In genomic region chr1:227808566-227808965, GRCh38 we compare ENCODE assay signal across 34 cellular contexts. TPM values are rescaled to one million over a fixed set of nuclear protein-coding genes. Genes with fewer than 3 reads are reported as not detected.
A peak's percentile ranks its signal among the peaks of the same experiment; 100 is the strongest.
DNase-seq lines count a peak whose midpoint lies in the region; ATAC-seq, FAIRE-seq and TF ChIP-seq lines count a peak whose summit lies in the region.
"Had no signal": no experiment of that assay in that cellular context is flagged by ENCODE, and none has a peak within 500 bp of the region (broad histone marks: within the 10 kb centered on the region; RNA-seq: fewer than 3 reads in every experiment).

No MANE protein-coding gene starts in this region.

- H3K27ac ChIP-seq in BLaER1, result no peak overlapping the region
- H3K27ac ChIP-seq: KMS-11, left lung, SJSA1 had no signal

- H3K4me2 ChIP-seq in BLaER1, result peak overlapping the region; percentile 4
- H3K4me2 ChIP-seq: KMS-11 had no signal

- no peak for FAIRE-seq in GM19239 (lab: Jason Lieb, UNC)
- FAIRE-seq: bronchial epithelial cell, colon, HTR-8/SVneo had no signal

- H3K9ac ChIP-seq in BLaER1, result no peak overlapping the region
- H3K9ac ChIP-seq: KMS-11 had no signal

- H3K4me1 ChIP-seq in BLaER1, result peaks cover 12% of the 10 kb centered on the region
- H3K4me1 ChIP-seq: HAP-1, left lung, SJSA1 had no signal

- no peaks in the 10 kb centered on the region for H3K36me3 ChIP-seq in BLaER1
- H3K36me3 ChIP-seq: HAP-1, left lung, SJSA1 had no signal

- no peak overlapping the region for H3K4me3 ChIP-seq in BLaER1
- H3K4me3 ChIP-seq in epithelial cell of esophagus (ENCODE audit: low read length), result no peak overlapping the region
- H3K4me3 ChIP-seq: HAP-1, left lung, SJSA1 had no signal

- no peak for ATAC-seq in GM21423 (IDR thresholded peaks at IDR 0.05; ENCODE audit: unreplicated experiment)
- ATAC-seq: left lung; naive thymus-derived CD4-positive, alpha-beta T cell; T-cell had no signal

- DNase-seq in A172 (ENCODE audit: low spot score) (peak; percentile 72), LHCN-M2 (ENCODE audit: low read depth) (peak; percentile 68), epithelial cell of esophagus (ENCODE audit: low read depth) (peak; percentile 30), GM19239 (ENCODE audit: insufficient read length, low spot score) (no peak), GM19238 (ENCODE audit: insufficient read length, low spot score) (no peak), germinal center (ENCODE audit: low spot score) (no peak)
- DNase-seq: activated CD4-positive, alpha-beta T cell treated with anti-CD3 and anti-CD28 coated beads, Interleukin-2, amount 50 U/mL, for 4 hours; activated CD4-positive, CD25-positive, alpha-beta regulatory T cell; activated naive CD4-positive, alpha-beta T cell treated with anti-CD3 and anti-CD28 coated beads, Interleukin-2, amount 50 U/mL, for 16 hours; amygdala; CD4-positive, CD25-positive, alpha-beta regulatory T cell; effector CD8-positive, alpha-beta T cell; GDM1; left lung; naive thymus-derived CD4-positive, alpha-beta T cell; NCI-H1694; NCI-H2171 treated with DMSO at 0.1 percent for 48 hours; nucleus accumbens; RPMI8226; stimulated activated naive CD4-positive, alpha-beta T cell; T-cell had no signal

- H4K20me1 ChIP-seq in BLaER1, result no peaks in the 10 kb centered on the region

- no peaks in the 10 kb centered on the region for H3K27me3 ChIP-seq in BLaER1
- H3K27me3 ChIP-seq: SJSA1 had no signal

- TF ChIP-seq CTCF in epithelial cell of esophagus (IDR thresholded peaks at IDR 0.05; ENCODE audit: insufficient read depth, low read depth, low read length, missing control alignments), result no peak

- peaks cover 31% of the 10 kb centered on the region for H3K9me3 ChIP-seq in BLaER1
- H3K9me3 ChIP-seq: HAP-1, SJSA1 had no signal

RNA-seq across cellular contexts. Expression of gene PRSS38, which starts 6.9 kb away (rescaled TPM):
- not detected in 2 replicates for total RNA-seq in A172 (2014; rRNA removed; shearing (Covaris generic))
- total RNA-seq in LHCN-M2 (2014; rRNA removed), result not detected in 2 replicates
- not detected for polyA plus RNA-seq in LHCN-M2 (2012)
- total RNA-seq: bronchial epithelial cell; CD4-positive, CD25-positive, alpha-beta regulatory T cell; epithelial cell of proximal tubule; left lung; mesenteric fat pad; naive thymus-derived CD4-positive, alpha-beta T cell; pulmonary artery endothelial cell; SJSA1; T-cell; temporal lobe; urinary bladder had no signal
- polyA plus RNA-seq: CD4-positive, CD25-positive, alpha-beta regulatory T cell; naive thymus-derived CD4-positive, alpha-beta T cell; urinary bladder had no signal

Comparison
In these comparisons a context has a peak if more than half of its experiments do, and no peak if none do; other contexts are left out.
1. DNase-seq: peak in A172 (single experiment), LHCN-M2 (single experiment) and epithelial cell of esophagus (single experiment); none in GM19239 (single experiment), GM19238 (single experiment) and germinal center (single experiment).